18 cellular contexts compared by ENCODE assay signal in genomic region chr1:177820213-177820612, GRCh38.
"Had no signal": no experiment of that assay in that cellular context is flagged by ENCODE, and none has a peak within 500 bp of the region (broad histone marks: within the 10 kb centered on the region; RNA-seq: fewer than 3 reads in every experiment).

No MANE protein-coding gene starts in this region.

- H3K4me1 ChIP-seq: left ventricle myocardium inferior, lower lobe of right lung had no signal

- H2AFZ ChIP-seq: hepatocyte had no signal

- ATAC-seq: left cardiac atrium; lower lobe of right lung; natural killer cell treated with Interleukin-12 subunit alpha and Interleukin-12 subunit beta and Interleukin-15 and Interleukin-18, amount 100 ng/mL, for 72 hours; sciatic nerve; stimulated activated naive B cell treated with anti-CD40 and anti-IgM and Interleukin-4, amounts not matched to agents 10 μg/mL and 1 μg/mL and 100 μg/mL, for 72 hours; stimulated activated naive CD8-positive, alpha-beta T cell treated with anti-CD3 and anti-CD28 coated beads, Interleukin-15, amount 100 ng/mL, for 72 hours had no signal

- H3K27ac ChIP-seq: coronary artery, hepatocyte, left ventricle myocardium inferior, lower lobe of right lung, spleen had no signal

- H3K27me3 ChIP-seq: spleen had no signal

- H3K27me3 Mint-ChIP-seq: natural killer cell treated with Interleukin-12 subunit alpha and Interleukin-12 subunit beta and Interleukin-15 and Interleukin-18, amount 100 ng/mL, for 72 hours; stimulated activated naive B cell treated with anti-CD40 and anti-IgM and Interleukin-4, amounts not matched to agents 10 μg/mL and 1 μg/mL and 100 μg/mL, for 72 hours; stimulated activated naive CD8-positive, alpha-beta T cell treated with anti-CD3 and anti-CD28 coated beads, Interleukin-15, amount 100 ng/mL, for 72 hours had no signal

- H3K9me3 ChIP-seq: lower lobe of right lung had no signal

- H3K4me3 ChIP-seq: coronary artery, hepatocyte, left ventricle myocardium inferior, lower lobe of right lung, spleen had no signal

- H3K36me3 Mint-ChIP-seq: memory B cell; mesothelial cell of epicardium; natural killer cell treated with Interleukin-12 subunit alpha and Interleukin-12 subunit beta and Interleukin-15 and Interleukin-18, amount 100 ng/mL, for 72 hours; stimulated activated naive B cell treated with anti-CD40 and anti-IgM and Interleukin-4, amounts not matched to agents 10 μg/mL and 1 μg/mL and 100 μg/mL, for 72 hours had no signal

- H3K4me2 ChIP-seq: hepatocyte had no signal

- H3K36me3 ChIP-seq: left ventricle myocardium inferior, lower lobe of right lung, spleen had no signal

- H3K27ac Mint-ChIP-seq: endodermal cell; memory B cell; mesothelial cell of epicardium; natural killer cell treated with Interleukin-12 subunit alpha and Interleukin-12 subunit beta and Interleukin-15 and Interleukin-18, amount 100 ng/mL, for 72 hours; stimulated activated naive B cell treated with anti-CD40 and anti-IgM and Interleukin-4, amounts not matched to agents 10 μg/mL and 1 μg/mL and 100 μg/mL, for 72 hours had no signal

- DNase-seq: effector CD4-positive, alpha-beta T cell; endodermal cell; erythroblast; kidney; left cardiac atrium; left ventricle myocardium inferior; lower lobe of right lung; spleen; stimulated activated CD4-positive, alpha-beta T cell treated with anti-CD3 and anti-CD28 coated beads, Interleukin-2, amount 100 ng/mL, for 24 hours; stimulated activated CD4-positive, alpha-beta T cell treated with anti-CD3 and anti-CD28 coated beads, Interleukin-4, amount 100 ng/mL, for 4 hours; stimulated activated naive B cell treated with anti-CD40 and anti-IgM and Interleukin-4, amounts not matched to agents 10 μg/mL and 1 μg/mL and 100 μg/mL, for 72 hours; stimulated activated naive CD8-positive, alpha-beta T cell treated with anti-CD3 and anti-CD28 coated beads, Interleukin-15, amount 100 ng/mL, for 72 hours had no signal

- H3K79me2 ChIP-seq: hepatocyte had no signal

- H3K4me1 Mint-ChIP-seq: memory B cell; mesothelial cell of epicardium; stimulated activated naive B cell treated with anti-CD40 and anti-IgM and Interleukin-4, amounts not matched to agents 10 μg/mL and 1 μg/mL and 100 μg/mL, for 72 hours; stimulated activated naive CD8-positive, alpha-beta T cell treated with anti-CD3 and anti-CD28 coated beads, Interleukin-15, amount 100 ng/mL, for 72 hours had no signal

- H3K4me3 Mint-ChIP-seq: endodermal cell; memory B cell; mesothelial cell of epicardium; natural killer cell treated with Interleukin-12 subunit alpha and Interleukin-12 subunit beta and Interleukin-15 and Interleukin-18, amount 100 ng/mL, for 72 hours; stimulated activated naive B cell treated with anti-CD40 and anti-IgM and Interleukin-4, amounts not matched to agents 10 μg/mL and 1 μg/mL and 100 μg/mL, for 72 hours; stimulated activated naive CD8-positive, alpha-beta T cell treated with anti-CD3 and anti-CD28 coated beads, Interleukin-15, amount 100 ng/mL, for 72 hours had no signal
